Comparison of ENCODE assay signal across 13 cellular contexts in genomic region chr3:150180349-150180748, GRCh38.
DNase-seq lines count a peak whose midpoint lies in the region; ATAC-seq and FAIRE-seq lines count a peak whose summit lies in the region.
"Had no signal": no experiment of that assay in that cellular context is flagged by ENCODE, and none has a peak within 500 bp of the region (broad histone marks: within the 10 kb centered on the region; RNA-seq: fewer than 3 reads in every experiment).

No MANE protein-coding gene starts in this region.

- no peak overlapping the region for H3K4me2 ChIP-seq in mesendoderm (ENCODE audit: low read length)

- H3K9ac ChIP-seq in mesendoderm (ENCODE audit: low read length), result no peak overlapping the region
- H3K9ac ChIP-seq: parathyroid adenoma had no signal

- in situ Hi-C loops in Caki2 (cut with HindIII; ENCODE audit: low pct_unique_long_range_greater_than_20kb, low sequenced_read_pairs), result no loop called here

- no peaks in the 10 kb centered on the region for H3K79me1 ChIP-seq in mesendoderm (ENCODE audit: low read length)

- peak; percentile 75 for FAIRE-seq in endometrium (lab: Jason Lieb, UNC)

- H3K79me2 ChIP-seq in mesendoderm (ENCODE audit: control insufficient read depth, insufficient read depth, low read length), result no peaks in the 10 kb centered on the region
- H3K79me2 ChIP-seq: parathyroid adenoma had no signal

- no peak overlapping the region for H3K56ac ChIP-seq in mesendoderm (ENCODE audit: low read length)

- no peak for ATAC-seq in HG03045 (IDR thresholded peaks at IDR 0.05; ENCODE audit: unreplicated experiment)
- ATAC-seq: activated CD4-positive, alpha-beta T cell treated with anti-CD3 and anti-CD28 coated beads for 36 hours had no signal

- H3K36me3 ChIP-seq in mesendoderm (ENCODE audit: control insufficient read depth, insufficient read depth, low read length), result no peaks in the 10 kb centered on the region

- no peak overlapping the region for H3K18ac ChIP-seq in mesendoderm (ENCODE audit: low read length)

- no peaks in the 10 kb centered on the region for H3K27me3 ChIP-seq in mesendoderm (ENCODE audit: insufficient read depth, low read length, poor library complexity)

- H2BK120ac ChIP-seq in mesendoderm (ENCODE audit: low read depth, low read length), result peak overlapping the region; percentile 67

- WGBS in mesendoderm (ENCODE audit: extremely low coverage, insufficient coverage, low lambda C conversion rate), result no CpG with 5 or more reads among the region's 1 CpG

- peak; percentile 33 for DNase-seq in Caki2 (ENCODE audit: low read depth)
- DNase-seq in NCI-H2171 treated with DMSO at 0.1 percent for 48 hours (lab: John Stamatoyannopoulos, UW), result peak; percentile 76
- no peak for DNase-seq in mesendoderm
- DNase-seq in activated naive CD8-positive, alpha-beta T cell treated with anti-CD3 and anti-CD28 coated beads for 36 hours, result no peak
- no peak for DNase-seq in OCI-M2 (lab: John Stamatoyannopoulos, UW; ENCODE audit: unreplicated experiment)
- DNase-seq in retina, result no peak
- DNase-seq: activated CD4-positive, alpha-beta T cell treated with anti-CD3 and anti-CD28 coated beads for 36 hours; CD4-positive, alpha-beta T cell; cerebellar nuclear complex; NCI-H1417 had no signal

- H2AK5ac ChIP-seq in mesendoderm (ENCODE audit: low read length), result no peak overlapping the region

- H4K8ac ChIP-seq in mesendoderm (ENCODE audit: low read depth, low read length), result no peak overlapping the region

- H3K23ac ChIP-seq in mesendoderm (ENCODE audit: low read length), result no peak overlapping the region

- H3K4ac ChIP-seq in mesendoderm (ENCODE audit: low read depth, low read length), result no peak overlapping the region

- no peak overlapping the region for H3K27ac ChIP-seq in mesendoderm (ENCODE audit: low read depth, low read length)
- H3K27ac ChIP-seq: parathyroid adenoma had no signal

- no peaks in the 10 kb centered on the region for H3K4me1 ChIP-seq in mesendoderm (ENCODE audit: control insufficient read depth, low read depth, low read length)
- H3K4me1 ChIP-seq: parathyroid adenoma had no signal

- H2BK5ac ChIP-seq in mesendoderm (ENCODE audit: low read length), result no peak overlapping the region

- H3K4me1 Mint-ChIP-seq in activated naive CD8-positive, alpha-beta T cell treated with anti-CD3 and anti-CD28 coated beads for 36 hours, result no peaks in the 10 kb centered on the region
- H3K4me1 Mint-ChIP-seq: activated CD4-positive, alpha-beta T cell treated with anti-CD3 and anti-CD28 coated beads for 36 hours had no signal

- H3K9me3 Mint-ChIP-seq in activated naive CD8-positive, alpha-beta T cell treated with anti-CD3 and anti-CD28 coated beads for 36 hours, result no peaks in the 10 kb centered on the region
- H3K9me3 Mint-ChIP-seq: CD4-positive, alpha-beta T cell had no signal

- no peak overlapping the region for H4K5ac ChIP-seq in mesendoderm (ENCODE audit: low read length)

- H2BK15ac ChIP-seq in mesendoderm (replicated peaks; ENCODE audit: low read depth), result no peak overlapping the region

- H3K27me3 Mint-ChIP-seq in activated naive CD8-positive, alpha-beta T cell treated with anti-CD3 and anti-CD28 coated beads for 36 hours, result peaks cover 11% of the 10 kb centered on the region

- no peak overlapping the region for H3K4me3 ChIP-seq in mesendoderm (ENCODE audit: low read length)

- H3K27ac Mint-ChIP-seq in activated naive CD8-positive, alpha-beta T cell treated with anti-CD3 and anti-CD28 coated beads for 36 hours, result no peak overlapping the region
- H3K27ac Mint-ChIP-seq: activated CD4-positive, alpha-beta T cell treated with anti-CD3 and anti-CD28 coated beads for 36 hours; CD4-positive, alpha-beta T cell had no signal

- no peaks in the 10 kb centered on the region for H3K36me3 Mint-ChIP-seq in activated naive CD8-positive, alpha-beta T cell treated with anti-CD3 and anti-CD28 coated beads for 36 hours

- no peak overlapping the region for H3K4me3 Mint-ChIP-seq in activated naive CD8-positive, alpha-beta T cell treated with anti-CD3 and anti-CD28 coated beads for 36 hours
- H3K4me3 Mint-ChIP-seq: activated CD4-positive, alpha-beta T cell treated with anti-CD3 and anti-CD28 coated beads for 36 hours; CD4-positive, alpha-beta T cell had no signal

Comparison
In these comparisons a context has a peak if more than half of its experiments do, and no peak if none do; other contexts are left out.
1. DNase-seq: peak in Caki2 (single experiment) and NCI-H2171 treated with DMSO at 0.1 percent for 48 hours (single experiment); none in mesendoderm (single experiment), activated naive CD8-positive, alpha-beta T cell treated with anti-CD3 and anti-CD28 coated beads for 36 hours (single experiment), OCI-M2 (single experiment) and retina (single experiment).